23 cellular contexts compared by ENCODE assay signal in genomic region chr10:63446716-63447440, GRCh38.
"Had no signal": no experiment of that assay in that cellular context is flagged by ENCODE, and none has a peak within 500 bp of the region (broad histone marks: within the 10 kb centered on the region; RNA-seq: fewer than 3 reads in every experiment).

No MANE protein-coding gene starts in this region.

- H3K9me3 Mint-ChIP-seq: central memory CD8-positive, alpha-beta T cell; immature natural killer cell; natural killer cell; stimulated activated memory B cell treated with anti-CD40 and anti-IgM and Interleukin-4, amounts not matched to agents 10 μg/mL and 1 μg/mL and 100 μg/mL, for 72 hours had no signal

- DNase-seq: effector memory CD4-positive, alpha-beta T cell; foreskin fibroblast; immature natural killer cell; kidney; left colon; left ventricle myocardium superior; natural killer cell; posterior cingulate gyrus; spleen; stimulated activated CD4-positive, alpha-beta T cell treated with anti-CD3 and anti-CD28 coated beads, Interleukin-15, amount 100 ng/mL, for 24 hours; stimulated activated CD4-positive, alpha-beta T cell treated with anti-CD3 and anti-CD28 coated beads, Interleukin-1b, Interleukin-23, amount 100 ng/mL, for 48 hours; stimulated activated CD4-positive, alpha-beta T cell treated with anti-CD3 and anti-CD28 coated beads, Interleukin-4, amount 100 ng/mL, for 24 hours; stimulated activated naive CD8-positive, alpha-beta T cell treated with anti-CD3 and anti-CD28 coated beads, Interleukin-15, amount 100 ng/mL, for 72 hours; substantia nigra; transverse colon had no signal

- H3K36me3 Mint-ChIP-seq: natural killer cell had no signal

- H3K4me3 Mint-ChIP-seq: central memory CD8-positive, alpha-beta T cell; immature natural killer cell; natural killer cell; neural crest cell; stimulated activated memory B cell treated with anti-CD40 and anti-IgM and Interleukin-4, amounts not matched to agents 10 μg/mL and 1 μg/mL and 100 μg/mL, for 72 hours; stimulated activated naive CD8-positive, alpha-beta T cell treated with anti-CD3 and anti-CD28 coated beads, Interleukin-15, amount 100 ng/mL, for 72 hours had no signal

- ATAC-seq: left colon; left ventricle myocardium superior; natural killer cell; stimulated activated memory B cell treated with anti-CD40 and anti-IgM and Interleukin-4, amounts not matched to agents 10 μg/mL and 1 μg/mL and 100 μg/mL, for 72 hours; stimulated activated naive CD8-positive, alpha-beta T cell treated with anti-CD3 and anti-CD28 coated beads, Interleukin-15, amount 100 ng/mL, for 72 hours had no signal

- H3K27me3 ChIP-seq: esophagus muscularis mucosa, right atrium auricular region, spleen, transverse colon had no signal

- H3K36me3 ChIP-seq: esophagus muscularis mucosa, right atrium auricular region, thoracic aorta, transverse colon had no signal

- H3K4me1 Mint-ChIP-seq: immature natural killer cell had no signal

- H3K27me3 Mint-ChIP-seq: central memory CD8-positive, alpha-beta T cell; stimulated activated memory B cell treated with anti-CD40 and anti-IgM and Interleukin-4, amounts not matched to agents 10 μg/mL and 1 μg/mL and 100 μg/mL, for 72 hours; stimulated activated naive CD8-positive, alpha-beta T cell treated with anti-CD3 and anti-CD28 coated beads, Interleukin-15, amount 100 ng/mL, for 72 hours had no signal

- H3K4me3 ChIP-seq: esophagus muscularis mucosa, lung, right atrium auricular region, spleen, thoracic aorta, transverse colon had no signal

- H3K27ac Mint-ChIP-seq: immature natural killer cell; natural killer cell; stimulated activated memory B cell treated with anti-CD40 and anti-IgM and Interleukin-4, amounts not matched to agents 10 μg/mL and 1 μg/mL and 100 μg/mL, for 72 hours; stimulated activated naive CD8-positive, alpha-beta T cell treated with anti-CD3 and anti-CD28 coated beads, Interleukin-15, amount 100 ng/mL, for 72 hours had no signal

- H3K27ac ChIP-seq: epithelial cell of prostate, esophagus muscularis mucosa, right atrium auricular region, spleen, thoracic aorta, transverse colon had no signal

- FAIRE-seq: kidney had no signal

- H3K9me3 ChIP-seq: esophagus muscularis mucosa, right atrium auricular region, spleen, thoracic aorta, transverse colon had no signal
